Comparison of ENCODE assay signal across 15 cellular contexts in the genomic region with DNA sequence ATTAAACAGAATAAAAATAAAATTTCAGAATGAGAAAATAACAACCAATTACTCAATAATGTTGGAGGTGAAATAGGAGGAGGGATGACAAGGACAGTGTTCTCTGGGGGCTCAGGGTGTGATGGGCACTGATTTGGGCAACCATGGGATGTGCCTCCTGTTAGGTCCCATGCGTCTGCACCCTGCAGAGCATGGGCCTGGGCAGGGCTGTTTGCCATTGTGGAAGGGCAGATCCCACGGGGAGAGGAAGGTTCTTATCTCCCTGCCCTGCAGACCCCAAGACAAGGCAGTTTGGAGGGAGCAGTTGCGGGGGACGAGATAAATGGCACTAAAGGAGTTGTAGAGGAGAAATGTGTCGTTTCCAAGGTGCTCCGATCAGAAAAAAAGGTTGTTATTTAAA.
DNase-seq lines count a peak whose midpoint lies in the region; ATAC-seq and TF ChIP-seq lines count a peak whose summit lies in the region.
"Had no signal": no experiment of that assay in that cellular context is flagged by ENCODE, and none has a peak within 500 bp of the region (broad histone marks: within the 10 kb centered on the region; RNA-seq: fewer than 3 reads in every experiment).

No MANE protein-coding gene starts in this region.

- no peaks in the 10 kb centered on the region for H3K79me2 ChIP-seq in SK-N-SH (ENCODE audit: insufficient read depth)

- H3K36me3 ChIP-seq in SK-N-SH (replicated peaks in 1 of 2; ENCODE audit: control insufficient read depth in 1 of 2, insufficient read depth in 2 of 2, low read length in 1 of 2) = no peaks in the 10 kb centered on the region
- no peaks in the 10 kb centered on the region for H3K36me3 ChIP-seq in esophagus muscularis mucosa
- no peaks in the 10 kb centered on the region for H3K36me3 ChIP-seq in neuronal stem cell (replicated peaks in 1 of 2; ENCODE audit: control insufficient read depth in 2 of 2, insufficient read depth in 2 of 2, low read length in 2 of 2)
- H3K36me3 ChIP-seq in upper lobe of right lung = no peaks in the 10 kb centered on the region
- H3K36me3 ChIP-seq: HAP-1 had no signal

- no peak overlapping the region for H2BK5ac ChIP-seq in neuronal stem cell (ENCODE audit: low read length)

- H4K91ac ChIP-seq in neuronal stem cell (ENCODE audit: low read depth, low read length, poor library complexity) = no peak overlapping the region

- peaks cover 8% of the 10 kb centered on the region for H3F3A ChIP-seq in SK-N-SH (replicated peaks; ENCODE audit: insufficient read depth)

- no peak for TF ChIP-seq POLR2A in esophagus muscularis mucosa (IDR thresholded peaks at IDR 0.05; ENCODE audit: low read depth)

- H2BK120ac ChIP-seq in neuronal stem cell (ENCODE audit: low read depth, low read length) = no peak overlapping the region

- H3K79me1 ChIP-seq in neuronal stem cell (ENCODE audit: low read depth, low read length) = no peaks in the 10 kb centered on the region

- WGBS in SK-N-SH (ENCODE audit: low lambda C conversion rate) = 83% methylated on average over 6 of the region's 6 CpGs
- 90% methylated on average over 6 of the region's 6 CpGs for WGBS in esophagus muscularis mucosa
- WGBS in neuronal stem cell (ENCODE audit: extremely low coverage in 2 of 2, insufficient read length in 2 of 2, insufficient replicate concordance in 1 of 2), 2 donors = no CpG with 5 or more reads among the region's 6 CpGs

- no peak overlapping the region for H2BK12ac ChIP-seq in neuronal stem cell (ENCODE audit: low read length)

- no peak overlapping the region for H3K23ac ChIP-seq in neuronal stem cell (ENCODE audit: low read depth, low read length, poor library complexity)

- intact Hi-C loops in esophagus muscularis mucosa (cut with DNase I) (no loop called here), upper lobe of right lung (cut with DNase I) (no loop called here)

- TF ChIP-seq EP300 in SK-N-SH (IDR thresholded peaks at IDR 0.05; ENCODE audit: borderline replicate concordance in 1 of 2, low read depth in 1 of 2, low read length in 1 of 2) = no peak
- no peak for TF ChIP-seq EP300 in esophagus muscularis mucosa (IDR thresholded peaks at IDR 0.05)

- no peak overlapping the region for H2AK5ac ChIP-seq in neuronal stem cell (ENCODE audit: low read depth, low read length)

- H2AFZ ChIP-seq in SK-N-SH (ENCODE audit: low read depth) (no peak overlapping the region), neuronal stem cell (ENCODE audit: low read length) (no peak overlapping the region)

- H3K4me1 ChIP-seq in SK-N-SH (ENCODE audit: control insufficient read depth in 1 of 2, insufficient read depth in 2 of 2, low read depth in 1 of 2, low read length in 1 of 2) (no peaks in the 10 kb centered on the region), esophagus muscularis mucosa (peaks cover 0 to 23% (median 5%) of the 10 kb centered on the region in 4 donors), neuronal stem cell (ENCODE audit: control insufficient read depth in 2 of 2, insufficient read depth in 1 of 2, low read depth in 1 of 2, low read length in 2 of 2) (no peaks in the 10 kb centered on the region), upper lobe of right lung (no peaks in the 10 kb centered on the region)
- H3K4me1 ChIP-seq: A549, Caco-2, HAP-1 had no signal

- ATAC-seq in SK-N-SH treated with all-trans-retinoic acid at 6 μM for 48 hours (no peak), upper lobe of right lung (no peak)
- ATAC-seq: A549 had no signal

- DNase-seq in SK-N-SH (no peak), esophagus muscularis mucosa (ENCODE audit: extremely low spot score) (peak; percentile 86), neuronal stem cell (ENCODE audit: low spot score) (no peak), upper lobe of right lung (peak; percentile 29), SK-N-DZ (ENCODE audit: low spot score) (no peak), GDM1 (lab: John Stamatoyannopoulos, UW) (no peak)
- no peak for DNase-seq in activated T-cell treated with anti-CD3 and anti-CD28 coated beads, Interleukin-2, amount 50 U/mL, for 48 hours
- DNase-seq: AML-193; Caco-2; CD4-positive, alpha-beta T cell had no signal

- H3K27me3 ChIP-seq in SK-N-SH (ENCODE audit: insufficient read depth) (no peaks in the 10 kb centered on the region), esophagus muscularis mucosa (no peaks in the 10 kb centered on the region), neuronal stem cell (ENCODE audit: control insufficient read depth in 3 of 3, insufficient read depth in 3 of 3, low read depth in 1 of 3, low read length in 3 of 3) (no peaks in the 10 kb centered on the region), upper lobe of right lung (no peaks in the 10 kb centered on the region)

- CTCF ChIA-PET in SK-N-SH (lab: Yijun Ruan, JAX) = no interaction called here

- H3K27ac ChIP-seq in SK-N-SH (ENCODE audit: low read depth in 2 of 2, low read length in 1 of 2) (no peak overlapping the region), esophagus muscularis mucosa (replicated peaks in 1 of 4) (no peak overlapping the region), neuronal stem cell (replicated peaks; ENCODE audit: low read length) (no peak overlapping the region), upper lobe of right lung (no peak overlapping the region)
- H3K27ac ChIP-seq: 22Rv1, A549, C4-2B had no signal

- no peak overlapping the region for H2BK15ac ChIP-seq in neuronal stem cell (ENCODE audit: low read length)

- H3K9me3 ChIP-seq in SK-N-SH = no peaks in the 10 kb centered on the region
- no peaks in the 10 kb centered on the region for H3K9me3 ChIP-seq in esophagus muscularis mucosa
- no peaks in the 10 kb centered on the region for H3K9me3 ChIP-seq in neuronal stem cell (replicated peaks in 1 of 2; ENCODE audit: control insufficient read depth in 2 of 2, insufficient read depth in 1 of 2, low read depth in 1 of 2, low read length in 2 of 2)
- no peaks in the 10 kb centered on the region for H3K9me3 ChIP-seq in upper lobe of right lung
- H3K9me3 ChIP-seq: A549, Caco-2, HAP-1 had no signal

- H3K9ac ChIP-seq in SK-N-SH (no peak overlapping the region), neuronal stem cell (ENCODE audit: low read depth, low read length, poor library complexity) (no peak overlapping the region)

- H3K9me2 ChIP-seq in SK-N-SH = no peaks in the 10 kb centered on the region

- TF ChIP-seq RAD21 in SK-N-SH (IDR thresholded peaks at IDR 0.05; ENCODE audit: low read length) = no peak

- no peak overlapping the region for H3K4me3 ChIP-seq in SK-N-SH (ENCODE audit: low read depth in 2 of 2, low read length in 1 of 2)
- H3K4me3 ChIP-seq in esophagus muscularis mucosa = no peak overlapping the region
- H3K4me3 ChIP-seq in neuronal stem cell (ENCODE audit: low read length in 2 of 2) = peak overlapping the region in 1 of 2 donors; percentile 35
- H3K4me3 ChIP-seq in upper lobe of right lung = no peak overlapping the region
- H3K4me3 ChIP-seq: A549, HAP-1 had no signal

- no peaks in the 10 kb centered on the region for H4K20me1 ChIP-seq in SK-N-SH (ENCODE audit: insufficient read depth)

- no peak overlapping the region for H4K8ac ChIP-seq in neuronal stem cell (ENCODE audit: low read depth, low read length)

- no peak for TF ChIP-seq CTCF in SK-N-SH (IDR thresholded peaks at IDR 0.05)
- TF ChIP-seq CTCF in esophagus muscularis mucosa (IDR thresholded peaks at IDR 0.05) = no peak
- TF ChIP-seq CTCF in upper lobe of right lung (IDR thresholded peaks at IDR 0.05) = no peak

- H3K4me2 ChIP-seq in SK-N-SH = 0 out of 2 replicates have a peak overlapping the region, but pooled peaks have one; percentile 11
- no peak overlapping the region for H3K4me2 ChIP-seq in neuronal stem cell (ENCODE audit: insufficient read depth, low read length, poor library complexity, severe bottlenecking)
- H3K4me2 ChIP-seq: A549 had no signal

- H3K4ac ChIP-seq in neuronal stem cell (ENCODE audit: low read length) = no peak overlapping the region

- peak overlapping the region; percentile 52 for H3K18ac ChIP-seq in neuronal stem cell (ENCODE audit: low read length)

- no peak overlapping the region for H3K14ac ChIP-seq in neuronal stem cell (ENCODE audit: low read length)

- POLR2A ChIA-PET in SK-N-SH (lab: Yijun Ruan, JAX) = no interaction called here

TF ChIP-seq in SK-N-SH, 30 proteins besides CTCF, POLR2A, EP300 and RAD21 (continues in another document):
- TF ChIP-seq POLR2AphosphoS5 (IDR thresholded peaks at IDR 0.05; ENCODE audit: low read depth, low read length) (no peak), RFX5 (IDR thresholded peaks at IDR 0.05; ENCODE audit: low read length) (no peak), MAX (IDR thresholded peaks at IDR 0.05; ENCODE audit: low read depth) (no peak), ELF1 (IDR thresholded peaks at IDR 0.05) (no peak), MXI1 (IDR thresholded peaks at IDR 0.05; ENCODE audit: low read depth, low read length) (no peak), MEF2A (IDR thresholded peaks at IDR 0.05; ENCODE audit: borderline replicate concordance, low read depth) (no peak)

TF ChIP-seq in SK-N-SH treated with all-trans-retinoic acid at 6 μM for 48 hours, 23 proteins besides CTCF, POLR2A, EP300 and RAD21 (continues in another document):
- TF ChIP-seq ZNF8 (CRISPR knock-in tag; IDR thresholded peaks at IDR 0.05) (no peak), ISL1 (CRISPR knock-in tag; IDR thresholded peaks at IDR 0.05) (no peak), TOX (CRISPR knock-in tag; IDR thresholded peaks at IDR 0.05; ENCODE audit: borderline replicate concordance) (no peak), CSDC2 (CRISPR knock-in tag; IDR thresholded peaks at IDR 0.05) (no peak)
- TF ChIP-seq, protein P1, sequence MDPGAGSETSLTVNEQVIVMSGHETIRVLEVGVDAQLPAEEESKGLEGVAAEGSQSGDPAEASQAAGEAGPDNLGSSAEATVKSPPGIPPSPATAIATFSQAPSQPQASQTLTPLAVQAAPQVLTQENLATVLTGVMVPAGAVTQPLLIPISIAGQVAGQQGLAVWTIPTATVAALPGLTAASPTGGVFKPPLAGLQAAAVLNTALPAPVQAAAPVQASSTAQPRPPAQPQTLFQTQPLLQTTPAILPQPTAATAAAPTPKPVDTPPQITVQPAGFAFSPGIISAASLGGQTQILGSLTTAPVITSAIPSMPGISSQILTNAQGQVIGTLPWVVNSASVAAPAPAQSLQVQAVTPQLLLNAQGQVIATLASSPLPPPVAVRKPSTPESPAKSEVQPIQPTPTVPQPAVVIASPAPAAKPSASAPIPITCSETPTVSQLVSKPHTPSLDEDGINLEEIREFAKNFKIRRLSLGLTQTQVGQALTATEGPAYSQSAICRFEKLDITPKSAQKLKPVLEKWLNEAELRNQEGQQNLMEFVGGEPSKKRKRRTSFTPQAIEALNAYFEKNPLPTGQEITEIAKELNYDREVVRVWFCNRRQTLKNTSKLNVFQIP (CRISPR knock-in tag; IDR thresholded peaks at IDR 0.05; ENCODE audit: borderline replicate concordance, low read depth) = no peak

Comparison
In these comparisons a context has a peak if more than half of its experiments do, and no peak if none do; other contexts are left out.
1. DNase-seq: peak in esophagus muscularis mucosa (single experiment) and upper lobe of right lung (single experiment); none in SK-N-SH (single experiment), neuronal stem cell (single experiment), activated T-cell treated with anti-CD3 and anti-CD28 coated beads, Interleukin-2, amount 50 U/mL, for 48 hours (0 of 2), SK-N-DZ (single experiment) and GDM1 (single experiment).